ENCODE assay signal across 1 cellular context in the genomic region with DNA sequence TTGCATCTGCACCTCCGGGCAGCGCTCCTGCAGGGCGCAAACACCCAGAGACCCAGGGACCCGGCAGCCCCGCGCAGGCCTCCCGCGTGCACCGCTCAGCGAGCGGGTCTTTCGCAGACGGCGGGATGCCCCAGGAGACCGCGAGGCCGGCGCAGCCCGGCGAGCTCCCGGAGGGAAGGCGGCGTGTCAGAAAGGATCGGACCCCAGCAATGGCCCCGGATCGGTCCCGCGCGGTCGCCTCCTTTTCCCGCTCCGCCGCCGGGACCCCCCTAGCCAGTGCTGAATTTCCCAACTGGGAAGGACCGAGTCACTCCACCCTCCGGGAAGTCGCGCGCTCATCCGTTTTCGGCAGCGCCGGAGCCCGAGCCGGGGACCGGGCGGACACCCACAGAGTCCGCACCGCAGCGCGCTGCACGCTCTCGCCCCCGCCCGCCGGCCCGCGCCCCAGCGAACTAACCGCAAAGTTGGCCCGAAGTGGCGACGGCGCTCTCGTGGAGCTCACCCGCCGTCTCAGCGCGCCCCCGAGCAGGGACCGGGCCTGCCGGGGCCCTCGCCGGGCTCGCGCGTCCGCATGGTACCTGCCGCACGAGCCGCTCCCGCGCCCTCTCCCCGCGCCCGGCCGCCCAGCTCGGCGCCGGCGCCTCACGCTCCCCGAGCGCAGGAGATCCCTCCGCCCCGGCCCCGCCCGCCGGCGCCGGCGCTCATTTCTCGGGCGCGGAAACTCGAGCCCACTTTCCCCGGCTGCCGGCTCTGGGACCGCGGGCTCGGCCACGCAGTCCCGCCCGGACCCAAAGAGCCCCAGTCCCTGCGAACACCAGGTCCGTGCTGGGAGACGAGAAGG.
TF ChIP-seq lines count a peak whose summit lies in the region.

A gene with protein sequence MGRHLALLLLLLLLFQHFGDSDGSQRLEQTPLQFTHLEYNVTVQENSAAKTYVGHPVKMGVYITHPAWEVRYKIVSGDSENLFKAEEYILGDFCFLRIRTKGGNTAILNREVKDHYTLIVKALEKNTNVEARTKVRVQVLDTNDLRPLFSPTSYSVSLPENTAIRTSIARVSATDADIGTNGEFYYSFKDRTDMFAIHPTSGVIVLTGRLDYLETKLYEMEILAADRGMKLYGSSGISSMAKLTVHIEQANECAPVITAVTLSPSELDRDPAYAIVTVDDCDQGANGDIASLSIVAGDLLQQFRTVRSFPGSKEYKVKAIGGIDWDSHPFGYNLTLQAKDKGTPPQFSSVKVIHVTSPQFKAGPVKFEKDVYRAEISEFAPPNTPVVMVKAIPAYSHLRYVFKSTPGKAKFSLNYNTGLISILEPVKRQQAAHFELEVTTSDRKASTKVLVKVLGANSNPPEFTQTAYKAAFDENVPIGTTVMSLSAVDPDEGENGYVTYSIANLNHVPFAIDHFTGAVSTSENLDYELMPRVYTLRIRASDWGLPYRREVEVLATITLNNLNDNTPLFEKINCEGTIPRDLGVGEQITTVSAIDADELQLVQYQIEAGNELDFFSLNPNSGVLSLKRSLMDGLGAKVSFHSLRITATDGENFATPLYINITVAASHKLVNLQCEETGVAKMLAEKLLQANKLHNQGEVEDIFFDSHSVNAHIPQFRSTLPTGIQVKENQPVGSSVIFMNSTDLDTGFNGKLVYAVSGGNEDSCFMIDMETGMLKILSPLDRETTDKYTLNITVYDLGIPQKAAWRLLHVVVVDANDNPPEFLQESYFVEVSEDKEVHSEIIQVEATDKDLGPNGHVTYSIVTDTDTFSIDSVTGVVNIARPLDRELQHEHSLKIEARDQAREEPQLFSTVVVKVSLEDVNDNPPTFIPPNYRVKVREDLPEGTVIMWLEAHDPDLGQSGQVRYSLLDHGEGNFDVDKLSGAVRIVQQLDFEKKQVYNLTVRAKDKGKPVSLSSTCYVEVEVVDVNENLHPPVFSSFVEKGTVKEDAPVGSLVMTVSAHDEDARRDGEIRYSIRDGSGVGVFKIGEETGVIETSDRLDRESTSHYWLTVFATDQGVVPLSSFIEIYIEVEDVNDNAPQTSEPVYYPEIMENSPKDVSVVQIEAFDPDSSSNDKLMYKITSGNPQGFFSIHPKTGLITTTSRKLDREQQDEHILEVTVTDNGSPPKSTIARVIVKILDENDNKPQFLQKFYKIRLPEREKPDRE (N-terminal part only) (minus strand): TSS at position 650 of the 841 bp plus-strand sequence. CDS start 14,029 bp downstream, outside the sequence.

TF ChIP-seq in K562, 482 proteins besides CTCF, POLR2A, EP300 and RAD21 (continued from another document and continues in another):
- peak; percentile 78 for TF ChIP-seq PCBP1 (IDR thresholded peaks at IDR 0.05; ENCODE audit: low read depth, low read length, poor library complexity, severe bottlenecking)
- TF ChIP-seq, protein P1, sequence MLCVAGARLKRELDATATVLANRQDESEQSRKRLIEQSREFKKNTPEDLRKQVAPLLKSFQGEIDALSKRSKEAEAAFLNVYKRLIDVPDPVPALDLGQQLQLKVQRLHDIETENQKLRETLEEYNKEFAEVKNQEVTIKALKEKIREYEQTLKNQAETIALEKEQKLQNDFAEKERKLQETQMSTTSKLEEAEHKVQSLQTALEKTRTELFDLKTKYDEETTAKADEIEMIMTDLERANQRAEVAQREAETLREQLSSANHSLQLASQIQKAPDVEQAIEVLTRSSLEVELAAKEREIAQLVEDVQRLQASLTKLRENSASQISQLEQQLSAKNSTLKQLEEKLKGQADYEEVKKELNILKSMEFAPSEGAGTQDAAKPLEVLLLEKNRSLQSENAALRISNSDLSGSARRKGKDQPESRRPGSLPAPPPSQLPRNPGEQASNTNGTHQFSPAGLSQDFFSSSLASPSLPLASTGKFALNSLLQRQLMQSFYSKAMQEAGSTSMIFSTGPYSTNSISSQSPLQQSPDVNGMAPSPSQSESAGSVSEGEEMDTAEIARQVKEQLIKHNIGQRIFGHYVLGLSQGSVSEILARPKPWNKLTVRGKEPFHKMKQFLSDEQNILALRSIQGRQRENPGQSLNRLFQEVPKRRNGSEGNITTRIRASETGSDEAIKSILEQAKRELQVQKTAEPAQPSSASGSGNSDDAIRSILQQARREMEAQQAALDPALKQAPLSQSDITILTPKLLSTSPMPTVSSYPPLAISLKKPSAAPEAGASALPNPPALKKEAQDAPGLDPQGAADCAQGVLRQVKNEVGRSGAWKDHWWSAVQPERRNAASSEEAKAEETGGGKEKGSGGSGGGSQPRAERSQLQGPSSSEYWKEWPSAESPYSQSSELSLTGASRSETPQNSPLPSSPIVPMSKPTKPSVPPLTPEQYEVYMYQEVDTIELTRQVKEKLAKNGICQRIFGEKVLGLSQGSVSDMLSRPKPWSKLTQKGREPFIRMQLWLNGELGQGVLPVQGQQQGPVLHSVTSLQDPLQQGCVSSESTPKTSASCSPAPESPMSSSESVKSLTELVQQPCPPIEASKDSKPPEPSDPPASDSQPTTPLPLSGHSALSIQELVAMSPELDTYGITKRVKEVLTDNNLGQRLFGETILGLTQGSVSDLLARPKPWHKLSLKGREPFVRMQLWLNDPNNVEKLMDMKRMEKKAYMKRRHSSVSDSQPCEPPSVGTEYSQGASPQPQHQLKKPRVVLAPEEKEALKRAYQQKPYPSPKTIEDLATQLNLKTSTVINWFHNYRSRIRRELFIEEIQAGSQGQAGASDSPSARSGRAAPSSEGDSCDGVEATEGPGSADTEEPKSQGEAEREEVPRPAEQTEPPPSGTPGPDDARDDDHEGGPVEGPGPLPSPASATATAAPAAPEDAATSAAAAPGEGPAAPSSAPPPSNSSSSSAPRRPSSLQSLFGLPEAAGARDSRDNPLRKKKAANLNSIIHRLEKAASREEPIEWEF (CRISPR knock-in tag; IDR thresholded peaks at IDR 0.05), result no peak
- TF ChIP-seq, protein P2, sequence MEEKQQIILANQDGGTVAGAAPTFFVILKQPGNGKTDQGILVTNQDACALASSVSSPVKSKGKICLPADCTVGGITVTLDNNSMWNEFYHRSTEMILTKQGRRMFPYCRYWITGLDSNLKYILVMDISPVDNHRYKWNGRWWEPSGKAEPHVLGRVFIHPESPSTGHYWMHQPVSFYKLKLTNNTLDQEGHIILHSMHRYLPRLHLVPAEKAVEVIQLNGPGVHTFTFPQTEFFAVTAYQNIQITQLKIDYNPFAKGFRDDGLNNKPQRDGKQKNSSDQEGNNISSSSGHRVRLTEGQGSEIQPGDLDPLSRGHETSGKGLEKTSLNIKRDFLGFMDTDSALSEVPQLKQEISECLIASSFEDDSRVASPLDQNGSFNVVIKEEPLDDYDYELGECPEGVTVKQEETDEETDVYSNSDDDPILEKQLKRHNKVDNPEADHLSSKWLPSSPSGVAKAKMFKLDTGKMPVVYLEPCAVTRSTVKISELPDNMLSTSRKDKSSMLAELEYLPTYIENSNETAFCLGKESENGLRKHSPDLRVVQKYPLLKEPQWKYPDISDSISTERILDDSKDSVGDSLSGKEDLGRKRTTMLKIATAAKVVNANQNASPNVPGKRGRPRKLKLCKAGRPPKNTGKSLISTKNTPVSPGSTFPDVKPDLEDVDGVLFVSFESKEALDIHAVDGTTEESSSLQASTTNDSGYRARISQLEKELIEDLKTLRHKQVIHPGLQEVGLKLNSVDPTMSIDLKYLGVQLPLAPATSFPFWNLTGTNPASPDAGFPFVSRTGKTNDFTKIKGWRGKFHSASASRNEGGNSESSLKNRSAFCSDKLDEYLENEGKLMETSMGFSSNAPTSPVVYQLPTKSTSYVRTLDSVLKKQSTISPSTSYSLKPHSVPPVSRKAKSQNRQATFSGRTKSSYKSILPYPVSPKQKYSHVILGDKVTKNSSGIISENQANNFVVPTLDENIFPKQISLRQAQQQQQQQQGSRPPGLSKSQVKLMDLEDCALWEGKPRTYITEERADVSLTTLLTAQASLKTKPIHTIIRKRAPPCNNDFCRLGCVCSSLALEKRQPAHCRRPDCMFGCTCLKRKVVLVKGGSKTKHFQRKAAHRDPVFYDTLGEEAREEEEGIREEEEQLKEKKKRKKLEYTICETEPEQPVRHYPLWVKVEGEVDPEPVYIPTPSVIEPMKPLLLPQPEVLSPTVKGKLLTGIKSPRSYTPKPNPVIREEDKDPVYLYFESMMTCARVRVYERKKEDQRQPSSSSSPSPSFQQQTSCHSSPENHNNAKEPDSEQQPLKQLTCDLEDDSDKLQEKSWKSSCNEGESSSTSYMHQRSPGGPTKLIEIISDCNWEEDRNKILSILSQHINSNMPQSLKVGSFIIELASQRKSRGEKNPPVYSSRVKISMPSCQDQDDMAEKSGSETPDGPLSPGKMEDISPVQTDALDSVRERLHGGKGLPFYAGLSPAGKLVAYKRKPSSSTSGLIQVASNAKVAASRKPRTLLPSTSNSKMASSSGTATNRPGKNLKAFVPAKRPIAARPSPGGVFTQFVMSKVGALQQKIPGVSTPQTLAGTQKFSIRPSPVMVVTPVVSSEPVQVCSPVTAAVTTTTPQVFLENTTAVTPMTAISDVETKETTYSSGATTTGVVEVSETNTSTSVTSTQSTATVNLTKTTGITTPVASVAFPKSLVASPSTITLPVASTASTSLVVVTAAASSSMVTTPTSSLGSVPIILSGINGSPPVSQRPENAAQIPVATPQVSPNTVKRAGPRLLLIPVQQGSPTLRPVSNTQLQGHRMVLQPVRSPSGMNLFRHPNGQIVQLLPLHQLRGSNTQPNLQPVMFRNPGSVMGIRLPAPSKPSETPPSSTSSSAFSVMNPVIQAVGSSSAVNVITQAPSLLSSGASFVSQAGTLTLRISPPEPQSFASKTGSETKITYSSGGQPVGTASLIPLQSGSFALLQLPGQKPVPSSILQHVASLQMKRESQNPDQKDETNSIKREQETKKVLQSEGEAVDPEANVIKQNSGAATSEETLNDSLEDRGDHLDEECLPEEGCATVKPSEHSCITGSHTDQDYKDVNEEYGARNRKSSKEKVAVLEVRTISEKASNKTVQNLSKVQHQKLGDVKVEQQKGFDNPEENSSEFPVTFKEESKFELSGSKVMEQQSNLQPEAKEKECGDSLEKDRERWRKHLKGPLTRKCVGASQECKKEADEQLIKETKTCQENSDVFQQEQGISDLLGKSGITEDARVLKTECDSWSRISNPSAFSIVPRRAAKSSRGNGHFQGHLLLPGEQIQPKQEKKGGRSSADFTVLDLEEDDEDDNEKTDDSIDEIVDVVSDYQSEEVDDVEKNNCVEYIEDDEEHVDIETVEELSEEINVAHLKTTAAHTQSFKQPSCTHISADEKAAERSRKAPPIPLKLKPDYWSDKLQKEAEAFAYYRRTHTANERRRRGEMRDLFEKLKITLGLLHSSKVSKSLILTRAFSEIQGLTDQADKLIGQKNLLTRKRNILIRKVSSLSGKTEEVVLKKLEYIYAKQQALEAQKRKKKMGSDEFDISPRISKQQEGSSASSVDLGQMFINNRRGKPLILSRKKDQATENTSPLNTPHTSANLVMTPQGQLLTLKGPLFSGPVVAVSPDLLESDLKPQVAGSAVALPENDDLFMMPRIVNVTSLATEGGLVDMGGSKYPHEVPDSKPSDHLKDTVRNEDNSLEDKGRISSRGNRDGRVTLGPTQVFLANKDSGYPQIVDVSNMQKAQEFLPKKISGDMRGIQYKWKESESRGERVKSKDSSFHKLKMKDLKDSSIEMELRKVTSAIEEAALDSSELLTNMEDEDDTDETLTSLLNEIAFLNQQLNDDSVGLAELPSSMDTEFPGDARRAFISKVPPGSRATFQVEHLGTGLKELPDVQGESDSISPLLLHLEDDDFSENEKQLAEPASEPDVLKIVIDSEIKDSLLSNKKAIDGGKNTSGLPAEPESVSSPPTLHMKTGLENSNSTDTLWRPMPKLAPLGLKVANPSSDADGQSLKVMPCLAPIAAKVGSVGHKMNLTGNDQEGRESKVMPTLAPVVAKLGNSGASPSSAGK (IDR thresholded peaks at IDR 0.05), result peak; percentile 69
- TF ChIP-seq NFE2L1 (tag; IDR thresholded peaks at IDR 0.05; ENCODE audit: borderline replicate concordance, low read depth), result no peak
- TF ChIP-seq EGR1 (conservative IDR thresholded peaks at IDR 0.05), result peak; percentile 46; the same call in 1 of the 2 replicates
- TF ChIP-seq, protein P3, sequence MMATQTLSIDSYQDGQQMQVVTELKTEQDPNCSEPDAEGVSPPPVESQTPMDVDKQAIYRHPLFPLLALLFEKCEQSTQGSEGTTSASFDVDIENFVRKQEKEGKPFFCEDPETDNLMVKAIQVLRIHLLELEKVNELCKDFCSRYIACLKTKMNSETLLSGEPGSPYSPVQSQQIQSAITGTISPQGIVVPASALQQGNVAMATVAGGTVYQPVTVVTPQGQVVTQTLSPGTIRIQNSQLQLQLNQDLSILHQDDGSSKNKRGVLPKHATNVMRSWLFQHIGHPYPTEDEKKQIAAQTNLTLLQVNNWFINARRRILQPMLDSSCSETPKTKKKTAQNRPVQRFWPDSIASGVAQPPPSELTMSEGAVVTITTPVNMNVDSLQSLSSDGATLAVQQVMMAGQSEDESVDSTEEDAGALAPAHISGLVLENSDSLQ (IDR thresholded peaks at IDR 0.05), result no peak
- no peak for TF ChIP-seq ZNF561 (CRISPR knock-in tag; conservative IDR thresholded peaks at IDR 0.05)
- TF ChIP-seq CXXC5 (CRISPR knock-in tag; IDR thresholded peaks at IDR 0.05), result peak; percentile 83
- peak; percentile 54; the same call in 1 of the 2 replicates for TF ChIP-seq POLR2AphosphoS5 (IDR thresholded peaks at IDR 0.05; ENCODE audit: control insufficient read depth, insufficient read depth, low read depth, low read length)
- no peak for TF ChIP-seq RHOXF2B (CRISPR knock-in tag; conservative IDR thresholded peaks at IDR 0.05)
- peak; percentile 21; the same call in 1 of the 2 replicates for TF ChIP-seq SP1 (CRISPR knock-in tag; IDR thresholded peaks at IDR 0.05)
- TF ChIP-seq PHF20 (IDR thresholded peaks at IDR 0.05; ENCODE audit: partially characterized antibody), result peak; percentile 12
- TF ChIP-seq SUPT5H (IDR thresholded peaks at IDR 0.05), result peak; percentile 60
- TF ChIP-seq ZBTB17 (CRISPR knock-in tag; IDR thresholded peaks at IDR 0.05), result no peak
- peak; percentile 87; the same call in 1 of the 2 replicates for TF ChIP-seq CTBP1 (IDR thresholded peaks at IDR 0.05; ENCODE audit: borderline replicate concordance)
- TF ChIP-seq, protein P4, sequence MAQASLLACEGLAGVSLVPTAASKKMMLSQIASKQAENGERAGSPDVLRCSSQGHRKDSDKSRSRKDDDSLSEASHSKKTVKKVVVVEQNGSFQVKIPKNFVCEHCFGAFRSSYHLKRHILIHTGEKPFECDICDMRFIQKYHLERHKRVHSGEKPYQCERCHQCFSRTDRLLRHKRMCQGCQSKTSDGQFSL (CRISPR knock-in tag; IDR thresholded peaks at IDR 0.05), result no peak
- TF ChIP-seq, protein P4 (tag; IDR thresholded peaks at IDR 0.05), result no peak
- no peak for TF ChIP-seq ZNF668 (CRISPR knock-in tag; IDR thresholded peaks at IDR 0.05)
- no peak for TF ChIP-seq RFX5 (IDR thresholded peaks at IDR 0.05; ENCODE audit: low read depth, low read length)
- TF ChIP-seq PYGO2 (tag; IDR thresholded peaks at IDR 0.05), result no peak
- no peak for TF ChIP-seq ZZZ3 (IDR thresholded peaks at IDR 0.05)
- TF ChIP-seq XRCC3 (IDR thresholded peaks at IDR 0.05), result no peak
- TF ChIP-seq PHF8 (IDR thresholded peaks at IDR 0.05; ENCODE audit: borderline replicate concordance, low read length), result peak; percentile 70; the same call in 1 of the 2 replicates
- peak; percentile 46 to 83 for TF ChIP-seq MAZ (CRISPR knock-in tag; conservative IDR thresholded peaks at IDR 0.05 in 1 of 2, IDR thresholded peaks at IDR 0.05 in 1 of 2)
- no peak for TF ChIP-seq ETV5 (CRISPR knock-in tag; IDR thresholded peaks at IDR 0.05; ENCODE audit: low read depth)
- no peak for TF ChIP-seq ZNF12 (CRISPR knock-in tag; IDR thresholded peaks at IDR 0.05)
- TF ChIP-seq RUNX1 (IDR thresholded peaks at IDR 0.05; ENCODE audit: low read depth), result no peak
- TF ChIP-seq ZNF174 (CRISPR knock-in tag; IDR thresholded peaks at IDR 0.05), result no peak
- TF ChIP-seq MTA1 (IDR thresholded peaks at IDR 0.05; ENCODE audit: borderline replicate concordance), result no peak
- peak; percentile 22; the same call in 1 of the 2 replicates for TF ChIP-seq NR3C1 (CRISPR knock-in tag; IDR thresholded peaks at IDR 0.05)
- TF ChIP-seq CBX1 (IDR thresholded peaks at IDR 0.05; ENCODE audit: low read depth), result no peak
- no peak for TF ChIP-seq THRAP3 (IDR thresholded peaks at IDR 0.05; ENCODE audit: borderline replicate concordance)
